Comparison of ENCODE assay signal across 17 cellular contexts in genomic region chr15:45849136-45849535, GRCh38.
DNase-seq lines count a peak whose midpoint lies in the region; ATAC-seq, FAIRE-seq and TF ChIP-seq lines count a peak whose summit lies in the region.
"Had no signal": no experiment of that assay in that cellular context is flagged by ENCODE, and none has a peak within 500 bp of the region (broad histone marks: within the 10 kb centered on the region; RNA-seq: fewer than 3 reads in every experiment).

No MANE protein-coding gene starts in this region.

- no peak for TF ChIP-seq CTCF in endothelial cell of umbilical vein (IDR thresholded peaks at IDR 0.05; ENCODE audit: extremely low read depth in 1 of 2, insufficient read depth in 1 of 2, low read depth in 1 of 2, low read length in 2 of 2)
- no peak for TF ChIP-seq CTCF in GM20000 (IDR thresholded peaks at IDR 0.05; ENCODE audit: extremely low read depth, missing control alignments)

- no peak overlapping the region for H3K9ac ChIP-seq in endothelial cell of umbilical vein (replicated peaks; ENCODE audit: extremely low read depth, insufficient read depth, low read length)
- H3K9ac ChIP-seq: GM23248, KMS-11 had no signal

- POLR2A ChIA-PET in endothelial cell of umbilical vein (lab: Charles Lee) = no interaction called here

- FAIRE-seq in endothelial cell of umbilical vein (lab: Jason Lieb, UNC) = peak; percentile 18
- FAIRE-seq: A549, HepG2, HTR-8/SVneo had no signal

- no peaks in the 10 kb centered on the region for H3K9me3 ChIP-seq in endothelial cell of umbilical vein (replicated peaks; ENCODE audit: control insufficient read depth, insufficient read depth, low read length)
- H3K9me3 ChIP-seq: A549 had no signal

- ATAC-seq in HG03175 (IDR thresholded peaks at IDR 0.05; ENCODE audit: unreplicated experiment) (peak; percentile 45), HG03457 (IDR thresholded peaks at IDR 0.05; ENCODE audit: unreplicated experiment) (no peak), GM18858 (IDR thresholded peaks at IDR 0.05; ENCODE audit: unreplicated experiment) (no peak)
- ATAC-seq: A549, HepG2 had no signal

- H4K20me1 ChIP-seq in endothelial cell of umbilical vein (replicated peaks; ENCODE audit: control insufficient read depth, extremely low read depth, insufficient read depth, low read length) = no peaks in the 10 kb centered on the region

- dilution Hi-C loops in endothelial cell of umbilical vein (cut with MboI; ENCODE audit: extremely low pct_ligation_motif_present, low sequenced_read_pairs) = no loop called here

- H2AFZ ChIP-seq in endothelial cell of umbilical vein (ENCODE audit: low read depth, low read length) = peak overlapping the region; percentile 35
- H2AFZ ChIP-seq: GM23248 had no signal

- no peak for TF ChIP-seq POLR2A in endothelial cell of umbilical vein (IDR thresholded peaks at IDR 0.05; ENCODE audit: low read depth, low read length)

- intact Hi-C loops in endothelial cell of umbilical vein (cut with micrococcal nuclease) = no loop called here

- BruUV-seq in endothelial cell of umbilical vein (replicated peaks; lab: Mats Ljungman, UMichigan) = no TSS peak

- no peak overlapping the region for H3K4me3 ChIP-seq in endothelial cell of umbilical vein (replicated peaks in 1 of 3; ENCODE audit: insufficient read depth in 1 of 3, low read depth in 1 of 3, low read length in 3 of 3)
- H3K4me3 ChIP-seq: A549, GM23248 had no signal

- DNase-seq in endothelial cell of umbilical vein (ENCODE audit: low read depth, low spot score) (no peak), kidney tubule cell (ENCODE audit: low spot score) (peak; percentile 93), GM20000 (ENCODE audit: low spot score) (no peak)
- DNase-seq: AML-193; C1 segment of cervical spinal cord; CD4-positive, alpha-beta T cell; DND-41; GDM1; GM23248; H7 had no signal

- H3K36me3 ChIP-seq in endothelial cell of umbilical vein (ENCODE audit: control insufficient read depth in 2 of 2, extremely low read depth in 1 of 2, insufficient read depth in 2 of 2, low read length in 2 of 2) = no peaks in the 10 kb centered on the region

- no peak overlapping the region for H3K27ac ChIP-seq in endothelial cell of umbilical vein (ENCODE audit: insufficient read depth, low read depth, low read length)
- H3K27ac ChIP-seq: A549, GM23248, KMS-11 had no signal

- H3K4me1 ChIP-seq in endothelial cell of umbilical vein (ENCODE audit: control insufficient read depth, extremely low read depth, insufficient read depth, low read length) = peaks cover 4% of the 10 kb centered on the region
- H3K4me1 ChIP-seq: A549 had no signal

- no peak overlapping the region for H3K4me2 ChIP-seq in endothelial cell of umbilical vein (ENCODE audit: insufficient read depth, low read length)
- H3K4me2 ChIP-seq: A549, KMS-11 had no signal

- H3K9me1 ChIP-seq in endothelial cell of umbilical vein (replicated peaks; ENCODE audit: control insufficient read depth, extremely low read depth, insufficient read depth, low read length) = no peaks in the 10 kb centered on the region

- H3K27me3 ChIP-seq in endothelial cell of umbilical vein (ENCODE audit: control insufficient read depth in 2 of 2, insufficient read depth in 2 of 2, low read length in 2 of 2) = no peaks in the 10 kb centered on the region

- H3K79me2 ChIP-seq in endothelial cell of umbilical vein (ENCODE audit: control insufficient read depth, insufficient read depth, low read length) = no peaks in the 10 kb centered on the region

- CTCF ChIA-PET in endothelial cell of umbilical vein (lab: Charles Lee) = no interaction called here

TF ChIP-seq in endothelial cell of umbilical vein, 7 proteins besides CTCF, POLR2A, EP300 and RAD21:
- TF ChIP-seq EZH2 (IDR thresholded peaks at IDR 0.05; ENCODE audit: borderline replicate concordance, low read depth, low read length, severe bottlenecking) (no peak), FOS (IDR thresholded peaks at IDR 0.05; ENCODE audit: borderline replicate concordance, insufficient read depth, low read length) (no peak), MYC (IDR thresholded peaks at IDR 0.05; ENCODE audit: low read depth, low read length) (no peak), GATA2 (IDR thresholded peaks at IDR 0.05; ENCODE audit: insufficient read depth, insufficient read length, low read depth, low read length) (no peak), JUN (IDR thresholded peaks at IDR 0.05; ENCODE audit: borderline replicate concordance, insufficient read depth, insufficient read length, low read depth) (no peak), POLR2AphosphoS5 (IDR thresholded peaks at IDR 0.05; ENCODE audit: insufficient read depth, low read depth, low read length) (no peak)
- TF ChIP-seq, protein P1, sequence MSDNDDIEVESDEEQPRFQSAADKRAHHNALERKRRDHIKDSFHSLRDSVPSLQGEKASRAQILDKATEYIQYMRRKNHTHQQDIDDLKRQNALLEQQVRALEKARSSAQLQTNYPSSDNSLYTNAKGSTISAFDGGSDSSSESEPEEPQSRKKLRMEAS (IDR thresholded peaks at IDR 0.05; ENCODE audit: insufficient read depth, insufficient read length) = no peak
TF ChIP-seq in endothelial cell of umbilical vein: peak in this region for 0.
